23 cellular contexts compared by ENCODE assay signal in genomic region chr1:231998791-231999190, GRCh38.
A peak's percentile ranks its signal among the peaks of the same experiment; 100 is the strongest.
DNase-seq lines count a peak whose midpoint lies in the region; ATAC-seq, FAIRE-seq and TF ChIP-seq lines count a peak whose summit lies in the region.
"Had no signal": no experiment of that assay in that cellular context is flagged by ENCODE, and none has a peak within 500 bp of the region (broad histone marks: within the 10 kb centered on the region; RNA-seq: fewer than 3 reads in every experiment).

No MANE protein-coding gene starts in this region.

- H4K20me1 ChIP-seq in HepG2 (ENCODE audit: insufficient read depth, low read length), result no peaks in the 10 kb centered on the region
- H4K20me1 ChIP-seq: BLaER1 had no signal

- H3K4me2 ChIP-seq in HepG2 (ENCODE audit: low read depth, low read length), result no peak overlapping the region
- H3K4me2 ChIP-seq: BLaER1 had no signal

- H3K27ac ChIP-seq in HepG2 (ENCODE audit: extremely low read length, insufficient read depth, low read length), result no peak overlapping the region
- no peak overlapping the region for H3K27ac ChIP-seq in right lobe of liver
- H3K27ac ChIP-seq: 22Rv1, BLaER1 had no signal

- no peak for TF ChIP-seq EP300 in HepG2 (IDR thresholded peaks at IDR 0.05; ENCODE audit: low read depth in 2 of 2, low read length in 2 of 2)
- no peak for TF ChIP-seq EP300 in HepG2 (CRISPR knock-in tag; IDR thresholded peaks at IDR 0.05; ENCODE audit: borderline replicate concordance)

- no peaks in the 10 kb centered on the region for H3K4me1 Mint-ChIP-seq in stimulated activated naive B cell treated with anti-CD40 and anti-IgM and Interleukin-4, amounts not matched to agents 10 μg/mL and 1 μg/mL and 100 μg/mL, for 72 hours
- H3K4me1 Mint-ChIP-seq: CD14-positive monocyte; CD4-positive, alpha-beta memory T cell; CD4-positive, CD25-positive, alpha-beta regulatory T cell; CD8-positive, alpha-beta memory T cell had no signal

- FAIRE-seq in HepG2 (lab: Jason Lieb, UNC) (no peak), TTC549 (lab: Jason Lieb, UNC) (peak; percentile 45)
- FAIRE-seq: GM12891 had no signal

- CTCF ChIA-PET in HepG2 (lab: Yijun Ruan, JAX; ENCODE audit: low intra/inter-chr PET ratio, low total read pairs), result no interaction called here

- no peaks in the 10 kb centered on the region for H3K4me1 ChIP-seq in HepG2 (ENCODE audit: insufficient read depth, low read length)
- H3K4me1 ChIP-seq in right lobe of liver, result no peaks in the 10 kb centered on the region
- H3K4me1 ChIP-seq: BE2C, BLaER1 had no signal

- H3K27me3 ChIP-seq in HepG2 (ENCODE audit: control insufficient read depth in 1 of 2, insufficient read depth in 2 of 2, low read length in 2 of 2) (no peaks in the 10 kb centered on the region), right lobe of liver (no peaks in the 10 kb centered on the region)
- H3K27me3 ChIP-seq: BE2C, BLaER1 had no signal

- H3K36me3 Mint-ChIP-seq in stimulated activated naive B cell treated with anti-CD40 and anti-IgM and Interleukin-4, amounts not matched to agents 10 μg/mL and 1 μg/mL and 100 μg/mL, for 72 hours, result no peaks in the 10 kb centered on the region
- H3K36me3 Mint-ChIP-seq: CD4-positive, CD25-positive, alpha-beta regulatory T cell; CD8-positive, alpha-beta memory T cell had no signal

- DNase-seq in HepG2 (ENCODE audit: low spot score) (no peak), right lobe of liver (no peak)
- DNase-seq in stimulated activated naive B cell treated with anti-CD40 and anti-IgM and Interleukin-4, amounts not matched to agents 10 μg/mL and 1 μg/mL and 100 μg/mL, for 72 hours, result no peak
- DNase-seq: ACHN; BE2C; C1 segment of cervical spinal cord; CD4-positive, CD25-positive, alpha-beta regulatory T cell; CD8-positive, alpha-beta memory T cell; COR-L47; DMS 273 treated with DMSO at 0.1 percent for 48 hours; DMS153; DMS53; DMS79; DND-41; EL; GDM1 had no signal

- H3K9me3 Mint-ChIP-seq in stimulated activated naive B cell treated with anti-CD40 and anti-IgM and Interleukin-4, amounts not matched to agents 10 μg/mL and 1 μg/mL and 100 μg/mL, for 72 hours, result peaks cover 0 to 2% of the 10 kb centered on the region in 2 donors
- H3K9me3 Mint-ChIP-seq: CD8-positive, alpha-beta memory T cell had no signal

- no peak for TF ChIP-seq RAD21 in HepG2 (CRISPR knock-in tag; IDR thresholded peaks at IDR 0.05)

- TF ChIP-seq POLR2A in HepG2 (IDR thresholded peaks at IDR 0.05; ENCODE audit: insufficient read depth in 1 of 2, low read depth in 2 of 2, low read length in 2 of 2) (no peak), right lobe of liver (IDR thresholded peaks at IDR 0.05) (no peak)

- no peak overlapping the region for H3K4me3 ChIP-seq in HepG2 (replicated peaks in 1 of 3; ENCODE audit: insufficient read depth in 1 of 3, low read depth in 2 of 3, low read length in 3 of 3)
- no peak overlapping the region for H3K4me3 ChIP-seq in right lobe of liver
- H3K4me3 ChIP-seq: BLaER1 had no signal

- WGBS in HepG2 (ENCODE audit: low lambda C conversion rate), result 98% methylated on average over 2 of the region's 2 CpGs
- WGBS in right lobe of liver (ENCODE audit: insufficient coverage, low coverage, low lambda C conversion rate, missing lambda C conversion rate), result 95% methylated on average over 2 of the region's 2 CpGs

- H2AFZ ChIP-seq in HepG2 (ENCODE audit: low read length), result no peak overlapping the region

- ATAC-seq in HepG2, result no peak
- ATAC-seq in right lobe of liver, result no peak
- no peak for ATAC-seq in stimulated activated naive B cell treated with anti-CD40 and anti-IgM and Interleukin-4, amounts not matched to agents 10 μg/mL and 1 μg/mL and 100 μg/mL, for 72 hours (replicated peaks)
- no peak for ATAC-seq in GM18873 (IDR thresholded peaks at IDR 0.05; ENCODE audit: low FRiP score, unreplicated experiment)

- in situ Hi-C loops in HepG2 (cut with HindIII; ENCODE audit: extremely low pct_ligation_motif_present, low pct_unique_long_range_greater_than_20kb), result no loop called here

- H3K27me3 Mint-ChIP-seq in stimulated activated naive B cell treated with anti-CD40 and anti-IgM and Interleukin-4, amounts not matched to agents 10 μg/mL and 1 μg/mL and 100 μg/mL, for 72 hours, result peaks cover 0 to 5% of the 10 kb centered on the region in 2 donors
- H3K27me3 Mint-ChIP-seq: CD4-positive, alpha-beta memory T cell had no signal

- no peak overlapping the region for H3K27ac Mint-ChIP-seq in stimulated activated naive B cell treated with anti-CD40 and anti-IgM and Interleukin-4, amounts not matched to agents 10 μg/mL and 1 μg/mL and 100 μg/mL, for 72 hours
- H3K27ac Mint-ChIP-seq: CD4-positive, alpha-beta memory T cell; CD4-positive, CD25-positive, alpha-beta regulatory T cell had no signal

- H3K9ac ChIP-seq in HepG2 (ENCODE audit: insufficient read depth, low read depth, low read length), result no peak overlapping the region
- H3K9ac ChIP-seq: BLaER1 had no signal

- H3K79me2 ChIP-seq in HepG2 (ENCODE audit: insufficient read depth, low read length), result no peaks in the 10 kb centered on the region

- POLR2A ChIA-PET in HepG2 (lab: Yijun Ruan, JAX), result no interaction called here

- H3K9me3 ChIP-seq in HepG2 (ENCODE audit: low read length), result no peaks in the 10 kb centered on the region
- H3K9me3 ChIP-seq in right lobe of liver, result no peaks in the 10 kb centered on the region
- H3K9me3 ChIP-seq: BE2C, BLaER1 had no signal

- no peak overlapping the region for H3K4me3 Mint-ChIP-seq in stimulated activated naive B cell treated with anti-CD40 and anti-IgM and Interleukin-4, amounts not matched to agents 10 μg/mL and 1 μg/mL and 100 μg/mL, for 72 hours
- H3K4me3 Mint-ChIP-seq: CD14-positive monocyte; CD4-positive, alpha-beta memory T cell; CD4-positive, CD25-positive, alpha-beta regulatory T cell; CD8-positive, alpha-beta memory T cell had no signal

- intact Hi-C loops in HepG2 (cut with micrococcal nuclease; ENCODE audit: unreplicated experiment) (no loop called here), right lobe of liver (cut with DNase I) (no loop called here)

- no TSS peak for BruUV-seq in HepG2 (replicated peaks; lab: Mats Ljungman, UMichigan)

- H3K36me3 ChIP-seq in HepG2 (replicated peaks in 1 of 2; ENCODE audit: control insufficient read depth in 1 of 2, insufficient read depth in 2 of 2, low read length in 2 of 2) (no peaks in the 10 kb centered on the region), right lobe of liver (no peaks in the 10 kb centered on the region)
- H3K36me3 ChIP-seq: BE2C, BLaER1 had no signal

- TF ChIP-seq CTCF in HepG2 (CRISPR knock-in tag; IDR thresholded peaks at IDR 0.05) (no peak), right lobe of liver (IDR thresholded peaks at IDR 0.05) (no peak)

TF ChIP-seq in HepG2, 621 proteins besides CTCF, POLR2A, EP300 and RAD21 (continues in another document):
- TF ChIP-seq ZNF383 (CRISPR knock-in tag; IDR thresholded peaks at IDR 0.05; ENCODE audit: borderline replicate concordance) (no peak), ZKSCAN8 (CRISPR knock-in tag; IDR thresholded peaks at IDR 0.05; ENCODE audit: borderline replicate concordance) (no peak), MAFF (IDR thresholded peaks at IDR 0.05; ENCODE audit: low read depth, low read length) (peak; percentile 51), DBP (CRISPR knock-in tag; IDR thresholded peaks at IDR 0.05; ENCODE audit: not compliant biosample characterization) (no peak), GABPA (IDR thresholded peaks at IDR 0.05; ENCODE audit: low read depth, low read length) (no peak), GABPA (CRISPR knock-in tag; IDR thresholded peaks at IDR 0.05; ENCODE audit: low read depth) (no peak)
- TF ChIP-seq, protein P1, sequence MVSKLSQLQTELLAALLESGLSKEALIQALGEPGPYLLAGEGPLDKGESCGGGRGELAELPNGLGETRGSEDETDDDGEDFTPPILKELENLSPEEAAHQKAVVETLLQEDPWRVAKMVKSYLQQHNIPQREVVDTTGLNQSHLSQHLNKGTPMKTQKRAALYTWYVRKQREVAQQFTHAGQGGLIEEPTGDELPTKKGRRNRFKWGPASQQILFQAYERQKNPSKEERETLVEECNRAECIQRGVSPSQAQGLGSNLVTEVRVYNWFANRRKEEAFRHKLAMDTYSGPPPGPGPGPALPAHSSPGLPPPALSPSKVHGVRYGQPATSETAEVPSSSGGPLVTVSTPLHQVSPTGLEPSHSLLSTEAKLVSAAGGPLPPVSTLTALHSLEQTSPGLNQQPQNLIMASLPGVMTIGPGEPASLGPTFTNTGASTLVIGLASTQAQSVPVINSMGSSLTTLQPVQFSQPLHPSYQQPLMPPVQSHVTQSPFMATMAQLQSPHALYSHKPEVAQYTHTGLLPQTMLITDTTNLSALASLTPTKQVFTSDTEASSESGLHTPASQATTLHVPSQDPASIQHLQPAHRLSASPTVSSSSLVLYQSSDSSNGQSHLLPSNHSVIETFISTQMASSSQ (IDR thresholded peaks at IDR 0.05; ENCODE audit: low read depth), result no peak
- TF ChIP-seq, protein P1 (CRISPR knock-in tag; IDR thresholded peaks at IDR 0.05; ENCODE audit: borderline replicate concordance), result no peak
- TF ChIP-seq, protein P2, sequence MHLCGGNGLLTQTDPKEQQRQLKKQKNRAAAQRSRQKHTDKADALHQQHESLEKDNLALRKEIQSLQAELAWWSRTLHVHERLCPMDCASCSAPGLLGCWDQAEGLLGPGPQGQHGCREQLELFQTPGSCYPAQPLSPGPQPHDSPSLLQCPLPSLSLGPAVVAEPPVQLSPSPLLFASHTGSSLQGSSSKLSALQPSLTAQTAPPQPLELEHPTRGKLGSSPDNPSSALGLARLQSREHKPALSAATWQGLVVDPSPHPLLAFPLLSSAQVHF (CRISPR knock-in tag; IDR thresholded peaks at IDR 0.05), result no peak
